Comparison of ENCODE assay signal across 33 cellular contexts in genomic region chr15:45174577-45174976, GRCh38. TPM values are rescaled to one million over a fixed set of nuclear protein-coding genes. Genes with fewer than 3 reads are reported as not detected.
"Had no signal": no experiment of that assay in that cellular context is flagged by ENCODE, and none has a peak within 500 bp of the region (broad histone marks: within the 10 kb centered on the region; RNA-seq: fewer than 3 reads in every experiment).

No MANE protein-coding gene starts in this region.

- DNase-seq: activated CD4-positive, alpha-beta memory T cell treated with anti-CD3 and anti-CD28 coated beads for 36 hours; activated CD4-positive, alpha-beta T cell treated with anti-CD3 and anti-CD28 coated beads for 36 hours; activated CD4-positive, alpha-beta T cell treated with anti-CD3 and anti-CD28 coated beads, Interleukin-2, amount 10 ng/mL, durations not matched to agents 24 days and 14 days; activated CD4-positive, CD25-positive, alpha-beta regulatory T cell; activated CD4-positive, CD25-positive, alpha-beta regulatory T cell treated with anti-CD3 and anti-CD28 coated beads, Interleukin-2, amount 50 U/mL, for 72 hours; activated CD8-positive, alpha-beta memory T cell treated with anti-CD3 and anti-CD28 coated beads, Interleukin-2, amount 10 ng/mL, durations not matched to agents 7 days and 5 days; activated CD8-positive, alpha-beta memory T cell treated with anti-CD3 and anti-CD28 coated beads, Interleukin-2, amount 50 U/mL, for 48 hours; activated CD8-positive, alpha-beta T cell treated with anti-CD3 and anti-CD28 coated beads, Interleukin-2, amount 10 ng/mL, durations not matched to agents 7 days and 5 days; activated effector memory CD4-positive, alpha-beta T cell treated with Interleukin-2 at 50 U/mL for 16 hours; activated gamma-delta T cell treated with Interleukin-2 at 50 U/mL for 16 hours; activated naive CD4-positive, alpha-beta T cell treated with anti-CD3 and anti-CD28 coated beads, Interleukin-2, amount 50 U/mL, for 16 hours; activated naive CD4-positive, alpha-beta T cell treated with Interleukin-2 at 50 U/mL for 16 hours; activated T-cell treated with anti-CD3 and anti-CD28 coated beads for 4 hours; activated T-cell treated with anti-CD3 and anti-CD28 coated beads, Interleukin-2, amount 50 U/mL, for 24 hours; activated T-cell treated with anti-CD3 and anti-CD28 coated beads, Interleukin-2, amount 50 U/mL, for 72 hours; amniotic stem cell; anterior cingulate cortex; brain microvascular endothelial cell; dorsolateral prefrontal cortex; effector memory CD4-positive, alpha-beta T cell; endodermal cell; erythroblast; foreskin keratinocyte; gastrocnemius medialis; heart right ventricle; T-helper 2 cell had no signal

- H3K9me3 Mint-ChIP-seq: activated CD4-positive, alpha-beta memory T cell treated with anti-CD3 and anti-CD28 coated beads for 36 hours; activated CD4-positive, alpha-beta T cell treated with anti-CD3 and anti-CD28 coated beads, Interleukin-2, amount 10 ng/mL, durations not matched to agents 24 days and 14 days; activated T-cell treated with anti-CD3 and anti-CD28 coated beads, Interleukin-2, amount 50 U/mL, for 24 hours; activated T-cell treated with anti-CD3 and anti-CD28 coated beads, Interleukin-2, amount 50 U/mL, for 72 hours; central memory CD8-positive, alpha-beta T cell; dendritic cell treated with granulocyte-macrophage colony-stimulating factor and Interleukin-4, amounts not matched to agents 40 ng/mL and 50 ng/mL, for 4 days; endodermal cell had no signal

- H3K4me3 ChIP-seq: coronary artery, dorsolateral prefrontal cortex, esophagus muscularis mucosa, gastrocnemius medialis, heart right ventricle had no signal

- H3K4me3 Mint-ChIP-seq: activated CD4-positive, alpha-beta memory T cell treated with anti-CD3 and anti-CD28 coated beads for 36 hours; activated CD4-positive, alpha-beta T cell treated with anti-CD3 and anti-CD28 coated beads for 36 hours; activated CD4-positive, alpha-beta T cell treated with anti-CD3 and anti-CD28 coated beads, Interleukin-2, amount 10 ng/mL, durations not matched to agents 24 days and 14 days; activated CD8-positive, alpha-beta memory T cell treated with anti-CD3 and anti-CD28 coated beads, Interleukin-2, amount 10 ng/mL, durations not matched to agents 7 days and 5 days; activated CD8-positive, alpha-beta T cell treated with anti-CD3 and anti-CD28 coated beads, Interleukin-2, amount 10 ng/mL, durations not matched to agents 7 days and 5 days; activated naive CD8-positive, alpha-beta T cell; activated T-cell treated with anti-CD3 and anti-CD28 coated beads, Interleukin-2, amount 50 U/mL, for 24 hours; activated T-cell treated with anti-CD3 and anti-CD28 coated beads, Interleukin-2, amount 50 U/mL, for 72 hours; central memory CD8-positive, alpha-beta T cell; dendritic cell treated with granulocyte-macrophage colony-stimulating factor and Interleukin-4, amounts not matched to agents 40 ng/mL and 50 ng/mL, for 4 days; endodermal cell had no signal

- H3K36me3 ChIP-seq: brain microvascular endothelial cell, gastrocnemius medialis had no signal

- ATAC-seq: activated CD4-positive, alpha-beta T cell treated with anti-CD3 and anti-CD28 coated beads for 36 hours; activated CD8-positive, alpha-beta memory T cell treated with anti-CD3 and anti-CD28 coated beads, Interleukin-2, amount 10 ng/mL, durations not matched to agents 7 days and 5 days; activated CD8-positive, alpha-beta T cell treated with anti-CD3 and anti-CD28 coated beads, Interleukin-2, amount 10 ng/mL, durations not matched to agents 7 days and 5 days; activated T-cell treated with anti-CD3 and anti-CD28 coated beads, Interleukin-2, amount 50 U/mL, for 72 hours; gastrocnemius medialis; heart right ventricle had no signal

- H3K4me1 ChIP-seq: foreskin keratinocyte, gastrocnemius medialis had no signal

- H3K27me3 Mint-ChIP-seq: activated CD4-positive, alpha-beta memory T cell treated with anti-CD3 and anti-CD28 coated beads for 36 hours; activated CD4-positive, alpha-beta T cell treated with anti-CD3 and anti-CD28 coated beads for 36 hours; activated CD4-positive, alpha-beta T cell treated with anti-CD3 and anti-CD28 coated beads, Interleukin-2, amount 10 ng/mL, durations not matched to agents 24 days and 14 days; activated CD8-positive, alpha-beta memory T cell treated with anti-CD3 and anti-CD28 coated beads, Interleukin-2, amount 10 ng/mL, durations not matched to agents 7 days and 5 days; activated naive CD8-positive, alpha-beta T cell; activated T-cell treated with anti-CD3 and anti-CD28 coated beads, Interleukin-2, amount 50 U/mL, for 24 hours; central memory CD8-positive, alpha-beta T cell had no signal

- H3K4me1 Mint-ChIP-seq: activated CD4-positive, alpha-beta T cell treated with anti-CD3 and anti-CD28 coated beads for 36 hours; activated CD4-positive, alpha-beta T cell treated with anti-CD3 and anti-CD28 coated beads, Interleukin-2, amount 10 ng/mL, durations not matched to agents 24 days and 14 days; activated CD8-positive, alpha-beta memory T cell treated with anti-CD3 and anti-CD28 coated beads, Interleukin-2, amount 10 ng/mL, durations not matched to agents 7 days and 5 days; central memory CD8-positive, alpha-beta T cell had no signal

- H3K27ac ChIP-seq: brain microvascular endothelial cell, coronary artery, esophagus muscularis mucosa, foreskin keratinocyte, gastrocnemius medialis, heart right ventricle had no signal

- H3K27ac Mint-ChIP-seq: activated CD4-positive, alpha-beta memory T cell treated with anti-CD3 and anti-CD28 coated beads for 36 hours; activated CD4-positive, alpha-beta T cell treated with anti-CD3 and anti-CD28 coated beads for 36 hours; activated CD4-positive, alpha-beta T cell treated with anti-CD3 and anti-CD28 coated beads, Interleukin-2, amount 10 ng/mL, durations not matched to agents 24 days and 14 days; activated CD8-positive, alpha-beta memory T cell treated with anti-CD3 and anti-CD28 coated beads, Interleukin-2, amount 10 ng/mL, durations not matched to agents 7 days and 5 days; activated CD8-positive, alpha-beta T cell treated with anti-CD3 and anti-CD28 coated beads, Interleukin-2, amount 10 ng/mL, durations not matched to agents 7 days and 5 days; activated naive CD8-positive, alpha-beta T cell; activated T-cell treated with anti-CD3 and anti-CD28 coated beads, Interleukin-2, amount 50 U/mL, for 24 hours; activated T-cell treated with anti-CD3 and anti-CD28 coated beads, Interleukin-2, amount 50 U/mL, for 72 hours; dendritic cell treated with granulocyte-macrophage colony-stimulating factor and Interleukin-4, amounts not matched to agents 40 ng/mL and 50 ng/mL, for 4 days; endodermal cell had no signal

- H3K36me3 Mint-ChIP-seq: activated CD8-positive, alpha-beta memory T cell treated with anti-CD3 and anti-CD28 coated beads, Interleukin-2, amount 10 ng/mL, durations not matched to agents 7 days and 5 days had no signal

- H3K27me3 ChIP-seq: brain microvascular endothelial cell, dorsolateral prefrontal cortex, esophagus muscularis mucosa, foreskin keratinocyte, gastrocnemius medialis, heart right ventricle had no signal

- H3K9me3 ChIP-seq: esophagus muscularis mucosa, gastrocnemius medialis, heart right ventricle had no signal

RNA-seq across cellular contexts. Expression of gene DUOX1, which starts 44.8 kb away (rescaled TPM):
- total RNA-seq: activated CD8-positive, alpha-beta T cell treated with anti-CD3 and anti-CD28 coated beads, Interleukin-2, amount 10 ng/mL, durations not matched to agents 7 days and 5 days had no signal

RNA-seq across cellular contexts. Expression of gene DUOXA1, which starts 44.9 kb away (rescaled TPM):
- total RNA-seq: activated CD4-positive, alpha-beta T cell treated with anti-CD3 and anti-CD28 coated beads, Interleukin-2, amount 10 ng/mL, durations not matched to agents 24 days and 14 days; activated CD8-positive, alpha-beta memory T cell treated with anti-CD3 and anti-CD28 coated beads for 36 hours; activated CD8-positive, alpha-beta memory T cell treated with anti-CD3 and anti-CD28 coated beads, Interleukin-2, amount 10 ng/mL, durations not matched to agents 7 days and 5 days; activated CD8-positive, alpha-beta T cell treated with anti-CD3 and anti-CD28 coated beads, Interleukin-2, amount 10 ng/mL, durations not matched to agents 7 days and 5 days; cerebellum; gastrocnemius medialis had no signal
